In the genomic region with DNA sequence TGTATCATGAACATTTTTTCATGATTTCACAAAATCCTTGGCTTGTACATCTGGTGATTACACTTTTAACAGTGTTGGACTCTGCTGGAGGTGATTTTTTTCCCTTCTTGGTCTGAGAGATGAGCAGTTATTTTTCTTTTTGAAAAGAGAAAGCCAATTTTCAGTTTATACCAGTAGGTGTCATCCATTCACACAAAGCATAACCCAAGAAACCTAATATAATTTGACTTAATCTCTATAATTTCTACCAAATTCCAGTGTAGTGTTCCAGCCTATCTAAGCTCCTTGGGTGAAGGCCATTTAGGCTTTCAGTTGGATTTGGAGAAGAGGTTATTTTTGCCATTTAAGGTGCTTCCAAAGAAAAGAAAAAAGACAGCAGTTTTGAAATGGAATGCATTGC, we compare ENCODE assay signal across 11 cellular contexts. TPM values are rescaled to one million over a fixed set of nuclear protein-coding genes. Genes with fewer than 3 reads are reported as not detected.
A peak's percentile ranks its signal among the peaks of the same experiment; 100 is the strongest.
DNase-seq lines count a peak whose midpoint lies in the region; ATAC-seq and TF ChIP-seq lines count a peak whose summit lies in the region.
"Had no signal": no experiment of that assay in that cellular context is flagged by ENCODE, and none has a peak within 500 bp of the region (broad histone marks: within the 10 kb centered on the region; RNA-seq: fewer than 3 reads in every experiment).

No MANE protein-coding gene starts in this region.

- no peaks in the 10 kb centered on the region for H3K9me3 Mint-ChIP-seq in central memory CD8-positive, alpha-beta T cell
- no peaks in the 10 kb centered on the region for H3K9me3 Mint-ChIP-seq in neural crest cell

- no peak overlapping the region for H3K27ac Mint-ChIP-seq in central memory CD8-positive, alpha-beta T cell (ENCODE audit: low read depth)
- no peak overlapping the region for H3K27ac Mint-ChIP-seq in neural crest cell (ENCODE audit: unreplicated experiment)

- ATAC-seq in central memory CD8-positive, alpha-beta T cell (replicated peaks; ENCODE audit: extremely low read depth, poor library complexity, severe bottlenecking): peak; percentile 43
- no peak for ATAC-seq in GM18868 (IDR thresholded peaks at IDR 0.05; ENCODE audit: unreplicated experiment)
- ATAC-seq in HG03159 (IDR thresholded peaks at IDR 0.05; ENCODE audit: unreplicated experiment): no peak

- peaks cover 10% of the 10 kb centered on the region for H3K4me1 Mint-ChIP-seq in central memory CD8-positive, alpha-beta T cell
- no peaks in the 10 kb centered on the region for H3K4me1 Mint-ChIP-seq in neural crest cell

- intact Hi-C loops in dorsolateral prefrontal cortex (cut with DNase I): no loop called here

- no peaks in the 10 kb centered on the region for H3K36me3 Mint-ChIP-seq in central memory CD8-positive, alpha-beta T cell (ENCODE audit: insufficient read depth)
- no peaks in the 10 kb centered on the region for H3K36me3 Mint-ChIP-seq in neural crest cell (ENCODE audit: low read depth)

- no peak overlapping the region for H3K4me3 ChIP-seq in dorsolateral prefrontal cortex

- TF ChIP-seq CTCF in neural crest cell (conservative IDR thresholded peaks at IDR 0.05): peak; percentile 57
- TF ChIP-seq CTCF in dorsolateral prefrontal cortex (IDR thresholded peaks at IDR 0.05 in 54 of 56, conservative IDR thresholded peaks at IDR 0.05 in 2 of 56; ENCODE audit: low read depth in 1 of 56, partially characterized antibody in 56 of 56): peak in 28 of 56 donors; percentile 7 to 47 (median 24)

- H3K4me3 Mint-ChIP-seq in central memory CD8-positive, alpha-beta T cell: no peak overlapping the region
- no peak overlapping the region for H3K4me3 Mint-ChIP-seq in neural crest cell

- DNase-seq in DMS 273 (lab: John Stamatoyannopoulos, UW; ENCODE audit: unreplicated experiment) (peak; percentile 13), DMS 273 treated with DMSO at 0.1 percent for 48 hours (lab: John Stamatoyannopoulos, UW) (no peak), NCI-H2227 (lab: John Stamatoyannopoulos, UW; ENCODE audit: unreplicated experiment) (peak; percentile 48), neural crest cell (ENCODE audit: low read depth, low spot score) (no peak), dorsolateral prefrontal cortex (no peak)
- no peak for DNase-seq in central memory CD8-positive, alpha-beta T cell (ENCODE audit: low spot score in 2 of 2)
- DNase-seq: 8988T; effector CD8-positive, alpha-beta T cell; NCI-H748 treated with DMSO at 0.1 percent for 48 hours had no signal

- H3K27me3 Mint-ChIP-seq in central memory CD8-positive, alpha-beta T cell: no peaks in the 10 kb centered on the region
- no peaks in the 10 kb centered on the region for H3K27me3 Mint-ChIP-seq in neural crest cell (ENCODE audit: low read depth)

- H3K27ac ChIP-seq in dorsolateral prefrontal cortex: no peak overlapping the region

- H3K27me3 ChIP-seq in dorsolateral prefrontal cortex: peaks cover 0 to 9% (median 0%) of the 10 kb centered on the region in 45 donors

RNA-seq across cellular contexts. Expression of a gene that starts 7.7 kb away (rescaled TPM):
- total RNA-seq in neural crest cell: not detected in 2 replicates
- not detected for total RNA-seq in dorsolateral prefrontal cortex

Comparison
In these comparisons a context has a peak if more than half of its experiments do, and no peak if none do; other contexts are left out.
1. DNase-seq: peak in DMS 273 (single experiment) and NCI-H2227 (single experiment); none in DMS 273 treated with DMSO at 0.1 percent for 48 hours (single experiment), central memory CD8-positive, alpha-beta T cell (0 of 2), neural crest cell (single experiment) and dorsolateral prefrontal cortex (0 of 10).